ENCODE assay signal across 19 cellular contexts in genomic region chr22:44574581-44575343, GRCh38.
DNase-seq lines count a peak whose midpoint lies in the region; ATAC-seq and TF ChIP-seq lines count a peak whose summit lies in the region.
"Had no signal": no experiment of that assay in that cellular context is flagged by ENCODE, and none has a peak within 500 bp of the region (broad histone marks: within the 10 kb centered on the region; RNA-seq: fewer than 3 reads in every experiment).

No MANE protein-coding gene starts in this region.

- no peak overlapping the region for H3K4me3 ChIP-seq in brain microvascular endothelial cell (ENCODE audit: low read depth, low read length)
- H3K4me3 ChIP-seq: spleen, thyroid gland had no signal

- ATAC-seq in HG03135 (IDR thresholded peaks at IDR 0.05; ENCODE audit: unreplicated experiment) (no peak), HG03378 (IDR thresholded peaks at IDR 0.05; ENCODE audit: unreplicated experiment) (no peak)
- ATAC-seq: naive thymus-derived CD4-positive, alpha-beta T cell; Panc1 had no signal

- H3K27ac ChIP-seq in brain microvascular endothelial cell: no peak overlapping the region
- H3K27ac ChIP-seq: C4-2B, spleen, thyroid gland had no signal

- in situ Hi-C loops in brain microvascular endothelial cell (cut with HindIII; ENCODE audit: low pct_ligation_motif_present, low sequenced_read_pairs): no loop called here

- H3K36me3 ChIP-seq in brain microvascular endothelial cell (replicated peaks): no peaks in the 10 kb centered on the region
- H3K36me3 ChIP-seq: spleen, thyroid gland had no signal

- DNase-seq in activated CD8-positive, alpha-beta memory T cell treated with anti-CD3 and anti-CD28 coated beads for 24 hours: peak; percentile 40
- DNase-seq in activated CD8-positive, alpha-beta memory T cell treated with anti-CD3 and anti-CD28 coated beads, Interleukin-2, amount 50 U/mL, for 4 hours: no peak
- peak; percentile 20 for DNase-seq in RPMI7951 (ENCODE audit: low read depth)
- peak; percentile 11 for DNase-seq in foreskin melanocyte
- DNase-seq in posterior vena cava (ENCODE audit: low spot score): peak; percentile 54
- no peak for DNase-seq in brain microvascular endothelial cell
- DNase-seq: activated CD4-positive, alpha-beta T cell treated with anti-CD3 and anti-CD28 coated beads, Interleukin-2, amount 10 ng/mL, durations not matched to agents 24 days and 14 days; activated naive CD8-positive, alpha-beta T cell treated with anti-CD3 and anti-CD28 coated beads for 36 hours; activated T-cell treated with anti-CD3 and anti-CD28 coated beads for 4 hours; effector CD4-positive, alpha-beta T cell; immature natural killer cell; NCI-H82; spleen had no signal

- intact Hi-C loops in posterior vena cava (cut with DNase I): no loop called here

- H3K27me3 ChIP-seq in brain microvascular endothelial cell (replicated peaks): peaks cover 10% of the 10 kb centered on the region
- H3K27me3 ChIP-seq: thyroid gland had no signal

- no peak for TF ChIP-seq CTCF in brain microvascular endothelial cell (IDR thresholded peaks at IDR 0.05; ENCODE audit: low read depth, low read length, missing control alignments)

Comparison
In these comparisons a context has a peak if more than half of its experiments do, and no peak if none do; other contexts are left out.
1. DNase-seq: peak in activated CD8-positive, alpha-beta memory T cell treated with anti-CD3 and anti-CD28 coated beads for 24 hours (single experiment), RPMI7951 (single experiment), foreskin melanocyte (single experiment) and posterior vena cava (single experiment); none in activated CD8-positive, alpha-beta memory T cell treated with anti-CD3 and anti-CD28 coated beads, Interleukin-2, amount 50 U/mL, for 4 hours (single experiment) and brain microvascular endothelial cell (single experiment).